Comparison of ENCODE assay signal across 31 cellular contexts in genomic region chr3:33523093-33523667, GRCh38.
"Had no signal": no experiment of that assay in that cellular context is flagged by ENCODE, and none has a peak within 500 bp of the region (broad histone marks: within the 10 kb centered on the region; RNA-seq: fewer than 3 reads in every experiment).

No MANE protein-coding gene starts in this region.

- H3K4me1 Mint-ChIP-seq: nephron; stimulated activated naive B cell treated with anti-CD40 and anti-IgM and Interleukin-4, amounts not matched to agents 10 μg/mL and 1 μg/mL and 100 μg/mL, for 72 hours had no signal

- H3K4me1 ChIP-seq: lower lobe of right lung, prostate gland, testis, thyroid gland, transverse colon, upper lobe of left lung, vagina had no signal

- ATAC-seq: left cardiac atrium; left lobe of liver; left ventricle myocardium superior; lower lobe of right lung; naive thymus-derived CD8-positive, alpha-beta T cell; pancreas; right cardiac atrium; sciatic nerve; stimulated activated naive B cell treated with anti-CD40 and anti-IgM and Interleukin-4, amounts not matched to agents 10 μg/mL and 1 μg/mL and 100 μg/mL, for 72 hours; stimulated activated naive CD8-positive, alpha-beta T cell treated with anti-CD3 and anti-CD28 coated beads, Interleukin-15, Interleukin-2, amounts not matched to agents 100 U/mL and 50 U/mL, for 24 hours had no signal

- H3K4me3 Mint-ChIP-seq: naive thymus-derived CD8-positive, alpha-beta T cell; nephron; neural crest cell; stimulated activated naive B cell treated with anti-CD40 and anti-IgM and Interleukin-4, amounts not matched to agents 10 μg/mL and 1 μg/mL and 100 μg/mL, for 72 hours had no signal

- FAIRE-seq: keratinocyte, pancreas had no signal

- H3K4me3 ChIP-seq: lower lobe of right lung, pancreas, prostate gland, skin epidermis, stomach, testis, thyroid gland, transverse colon, upper lobe of left lung, vagina had no signal

- H3K27ac ChIP-seq: lower lobe of right lung, pancreas, prostate gland, skin epidermis, stomach, testis, thyroid gland, transverse colon, upper lobe of left lung, vagina had no signal

- H3K27me3 ChIP-seq: pancreas, stomach, testis, thyroid gland, transverse colon, upper lobe of left lung, vagina had no signal

- H3K9me3 ChIP-seq: pancreas, prostate gland, testis, thyroid gland, vagina had no signal

- DNase-seq: kidney glomerular epithelial cell; left cardiac atrium; left ventricle myocardium superior; lower lobe of right lung; mammary epithelial cell; mesenchymal stem cell; naive thymus-derived CD8-positive, alpha-beta T cell; nucleus accumbens; pancreas; posterior cingulate gyrus; retina; right cardiac atrium; stimulated activated CD4-positive, alpha-beta T cell treated with anti-CD3 and anti-CD28 coated beads, Interleukin-12 subunit alpha, Interleukin-12 subunit beta, amount 100 ng/mL, for 4 hours; stimulated activated CD4-positive, alpha-beta T cell treated with anti-CD3 and anti-CD28 coated beads, Interleukin-15, amount 100 ng/mL, for 24 hours; stimulated activated CD4-positive, alpha-beta T cell treated with anti-CD3 and anti-CD28 coated beads, Interleukin-2, amount 100 ng/mL, for 24 hours; stimulated activated CD4-positive, alpha-beta T cell treated with anti-CD3 and anti-CD28 coated beads, Interleukin-4, amount 100 ng/mL, for 1 hour; stimulated activated naive B cell treated with anti-CD40 and anti-IgM and Interleukin-4, amounts not matched to agents 10 μg/mL and 1 μg/mL and 100 μg/mL, for 72 hours; stimulated activated naive CD8-positive, alpha-beta T cell treated with anti-CD3 and anti-CD28 coated beads, Interleukin-15, Interleukin-2, amounts not matched to agents 100 U/mL and 50 U/mL, for 24 hours; stomach; testis; thyroid gland; transverse colon; upper lobe of left lung had no signal

- H3K36me3 ChIP-seq: prostate gland had no signal

- H3K27ac Mint-ChIP-seq: nephron; stimulated activated naive B cell treated with anti-CD40 and anti-IgM and Interleukin-4, amounts not matched to agents 10 μg/mL and 1 μg/mL and 100 μg/mL, for 72 hours had no signal

- H3K27me3 Mint-ChIP-seq: naive thymus-derived CD8-positive, alpha-beta T cell; stimulated activated naive B cell treated with anti-CD40 and anti-IgM and Interleukin-4, amounts not matched to agents 10 μg/mL and 1 μg/mL and 100 μg/mL, for 72 hours had no signal
